In the genomic region with DNA sequence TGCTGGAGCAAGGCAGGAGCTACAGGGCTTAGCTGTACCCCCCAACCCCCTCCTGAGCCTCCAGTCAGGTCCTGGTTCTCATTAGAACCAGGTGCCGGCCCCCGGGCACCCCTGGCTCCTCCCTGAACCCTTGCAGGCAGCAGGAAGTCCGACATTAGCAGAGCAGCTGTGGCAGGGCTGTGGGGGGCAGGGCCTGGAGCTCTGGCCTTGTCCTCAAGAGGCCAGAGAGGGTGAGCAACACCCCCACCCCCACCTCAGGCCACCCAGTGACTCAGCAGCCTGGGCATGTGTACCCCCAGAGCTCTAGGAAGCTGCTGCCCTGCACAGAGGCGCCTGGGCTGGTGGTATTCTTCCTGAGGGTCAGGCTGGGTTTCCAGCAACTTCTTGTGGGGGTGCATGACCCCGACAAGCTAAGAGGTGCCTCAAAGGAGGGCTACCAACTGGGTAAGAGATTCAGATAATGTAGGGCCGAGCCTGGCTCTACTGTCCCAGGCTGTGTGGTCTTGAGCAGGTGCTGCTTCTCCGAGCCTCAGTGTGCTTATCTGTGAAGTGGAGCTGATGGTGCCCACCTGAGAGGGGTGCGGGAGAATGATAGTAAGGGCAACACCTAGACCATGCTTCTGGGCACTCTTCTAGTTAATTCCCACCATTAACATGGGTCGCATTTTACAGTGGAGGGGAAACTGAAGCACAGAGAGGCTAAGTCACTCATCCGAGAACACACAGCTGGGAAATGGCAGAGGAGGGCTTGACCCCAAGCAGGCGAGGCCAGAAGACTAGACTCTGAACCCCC, we compare ENCODE assay signal across 10 cellular contexts. TPM values are rescaled to one million over a fixed set of nuclear protein-coding genes. Genes with fewer than 3 reads are reported as not detected.
A peak's percentile ranks its signal among the peaks of the same experiment; 100 is the strongest.
DNase-seq lines count a peak whose midpoint lies in the region; ATAC-seq and TF ChIP-seq lines count a peak whose summit lies in the region.
"Had no signal": no experiment of that assay in that cellular context is flagged by ENCODE, and none has a peak within 500 bp of the region (broad histone marks: within the 10 kb centered on the region; RNA-seq: fewer than 3 reads in every experiment).

No MANE protein-coding gene starts in this region.

- H3K4me1 ChIP-seq in testis (peaks cover 67% of the 10 kb centered on the region), body of pancreas (peaks cover 11% of the 10 kb centered on the region)

- 71 to 82% methylated on average over 9 to 11 of the region's 11 CpGs for WGBS in testis, 2 donors
- WGBS in body of pancreas, 2 donors: 73 to 74% methylated on average over 7 to 10 of the region's 11 CpGs

- H3K27me3 ChIP-seq in testis (no peaks in the 10 kb centered on the region), body of pancreas (no peaks in the 10 kb centered on the region)

- TF ChIP-seq CTCF in HFF-Myc (IDR thresholded peaks at IDR 0.05; ENCODE audit: low read depth, low read length, missing control alignments) (no peak), fibroblast of the aortic adventitia (IDR thresholded peaks at IDR 0.05; ENCODE audit: insufficient read depth, low read length) (no peak), testis (IDR thresholded peaks at IDR 0.05) (no peak), body of pancreas (IDR thresholded peaks at IDR 0.05) (no peak)

- TF ChIP-seq POLR2A in testis (IDR thresholded peaks at IDR 0.05): no peak
- no peak for TF ChIP-seq POLR2A in body of pancreas (IDR thresholded peaks at IDR 0.05)

- H3K36me3 ChIP-seq in testis (ENCODE audit: low read depth, missing control alignments): no peaks in the 10 kb centered on the region
- no peaks in the 10 kb centered on the region for H3K36me3 ChIP-seq in body of pancreas (replicated peaks in 1 of 2; ENCODE audit: insufficient read depth in 1 of 2, low read depth in 2 of 2)

- DNase-seq in HFF-Myc (ENCODE audit: extremely low read depth, low read depth) (peak; percentile 63), RPMI8226 (peak; percentile 72), fibroblast of the aortic adventitia (ENCODE audit: low read depth) (peak; percentile 51), testis (no peak), body of pancreas (no peak), SHP77 treated with DMSO at 0.1 percent for 48 hours (lab: John Stamatoyannopoulos, UW) (no peak), LoVo (ENCODE audit: low spot score) (no peak)
- no peak for DNase-seq in activated CD4-positive, alpha-beta T cell treated with anti-CD3 and anti-CD28 coated beads for 1 hour
- DNase-seq: activated naive CD8-positive, alpha-beta T cell treated with anti-CD3 and anti-CD28 coated beads for 36 hours; SHP77 had no signal

- no peaks in the 10 kb centered on the region for H3K9me3 ChIP-seq in testis
- H3K9me3 ChIP-seq in body of pancreas: no peaks in the 10 kb centered on the region

- no peak for ATAC-seq in body of pancreas

- H3K27ac ChIP-seq in testis (peak overlapping the region; percentile 79 to 87), body of pancreas (no peak overlapping the region)

- intact Hi-C loops in testis (cut with DNase I; ENCODE audit: low total_unique reads) (loop anchor here (10.0 kb wide), 1 partner anchor 46 kb away; a partner anchor contains a TSS), body of pancreas (cut with DNase I) (no loop called here)

- peak overlapping the region; percentile 74 for H3K4me3 ChIP-seq in HFF-Myc (replicated peaks; ENCODE audit: low read depth, low read length)
- H3K4me3 ChIP-seq in fibroblast of the aortic adventitia (ENCODE audit: low read depth, low read length): no peak overlapping the region
- H3K4me3 ChIP-seq in testis: no peak overlapping the region
- H3K4me3 ChIP-seq in body of pancreas: no peak overlapping the region

RNA-seq across cellular contexts. Expression of a gene that starts 16.0 kb away (rescaled TPM):
- total RNA-seq in fibroblast of the aortic adventitia (ENCODE audit: low replicate concordance) (not detected in 2 replicates), testis (1 to 10 TPM; 4.2 to 4.8 TPM), body of pancreas (not detected)
- polyA plus RNA-seq in testis (ENCODE audit: insufficient read depth, low read depth, low replicate concordance): 8.6 TPM
- total RNA-seq: activated naive CD8-positive, alpha-beta T cell treated with anti-CD3 and anti-CD28 coated beads for 36 hours had no signal

RNA-seq across cellular contexts. Expression of a gene that starts 30.5 kb away (rescaled TPM):
- total RNA-seq in fibroblast of the aortic adventitia (ENCODE audit: low replicate concordance) (not detected in 2 replicates), testis (under 1 TPM in 1 of 2 donors, not detected in 1; 0.25 TPM), body of pancreas (not detected)
- polyA plus RNA-seq in testis (ENCODE audit: insufficient read depth, low read depth, low replicate concordance): not detected
- total RNA-seq: activated naive CD8-positive, alpha-beta T cell treated with anti-CD3 and anti-CD28 coated beads for 36 hours had no signal

RNA-seq across cellular contexts. Expression of a gene that starts 47.5 kb away (rescaled TPM):
- 31.4 and 76.3 TPM in 2 replicates for total RNA-seq in fibroblast of the aortic adventitia (ENCODE audit: low replicate concordance)
- 10 to 100 TPM; 50.2 to 87.8 TPM for total RNA-seq in testis
- 69.2 TPM for polyA plus RNA-seq in testis (ENCODE audit: insufficient read depth, low read depth, low replicate concordance)
- total RNA-seq in body of pancreas: 100 to 1,000 TPM in 1 of 2 donors, 10 to 100 TPM in 1; 47.7 to 135 TPM

Comparison
In these comparisons a context has a peak if more than half of its experiments do, and no peak if none do; other contexts are left out.
1. DNase-seq: peak in HFF-Myc (single experiment), RPMI8226 (single experiment) and fibroblast of the aortic adventitia (single experiment); none in testis (single experiment), activated CD4-positive, alpha-beta T cell treated with anti-CD3 and anti-CD28 coated beads for 1 hour (single experiment), body of pancreas (0 of 4), SHP77 treated with DMSO at 0.1 percent for 48 hours (single experiment) and LoVo (single experiment).
2. H3K27ac ChIP-seq: peak in testis (2 of 2); none in body of pancreas (0 of 4).